Comparison of ENCODE assay signal across 8 cellular contexts in genomic region chr11:72042059-72042425, GRCh38. TPM values are rescaled to one million over a fixed set of nuclear protein-coding genes. Genes with fewer than 3 reads are reported as not detected.
DNase-seq lines count a peak whose midpoint lies in the region; ATAC-seq and TF ChIP-seq lines count a peak whose summit lies in the region.

No MANE protein-coding gene starts in this region.

- dilution Hi-C loops in mammary epithelial cell (cut with HindIII; ENCODE audit: low sequenced_read_pairs), result no loop called here

- H3K27me3 ChIP-seq in heart right ventricle, result no peaks in the 10 kb centered on the region
- no peaks in the 10 kb centered on the region for H3K27me3 ChIP-seq in mammary epithelial cell (ENCODE audit: insufficient read depth, low read length)

- no peaks in the 10 kb centered on the region for H4K20me1 ChIP-seq in mammary epithelial cell (ENCODE audit: insufficient read depth, low read length)

- H3K27ac ChIP-seq in heart right ventricle (peak overlapping the region; percentile 92 to 99 (median 96)), mammary epithelial cell (ENCODE audit: insufficient read depth, low read depth, low read length) (peak overlapping the region; percentile 78), urinary bladder (ENCODE audit: low read depth) (peak overlapping the region; percentile 91)

- ATAC-seq in heart right ventricle, result no peak

- H3K4me2 ChIP-seq in mammary epithelial cell (ENCODE audit: insufficient read depth, low read depth, low read length), result peak overlapping the region; percentile 77

- intact Hi-C loops in heart right ventricle (cut with DNase I), result loop anchor here in 2 of 10 donors (5.0 kb wide), 1 partner anchor 35 kb away; no protein-coding TSS in a partner anchor
- intact Hi-C loops in cardiac septum (cut with DNase I), result loop anchor here (5.0 kb wide), 1 partner anchor 180 kb away; the partner anchor contains the start of gene INPPL1
- intact Hi-C loops in mammary epithelial cell (cut with micrococcal nuclease), result no loop called here

- H3K4me1 ChIP-seq in heart right ventricle (peaks cover 15 to 54% (median 42%) of the 10 kb centered on the region in 9 donors), mammary epithelial cell (ENCODE audit: insufficient read depth, low read length) (peaks cover 44% of the 10 kb centered on the region), urinary bladder (ENCODE audit: insufficient read depth) (no peaks in the 10 kb centered on the region)

- TF ChIP-seq CTCF in heart right ventricle (IDR thresholded peaks at IDR 0.05) (no peak), mammary epithelial cell (conservative IDR thresholded peaks at IDR 0.05 in 1 of 2, IDR thresholded peaks at IDR 0.05 in 1 of 2; ENCODE audit: extremely low read depth in 1 of 2, insufficient read depth in 1 of 2, low read depth in 1 of 2, low read length in 2 of 2) (no peak), GM13977 (IDR thresholded peaks at IDR 0.05; ENCODE audit: extremely low read depth, insufficient read depth, missing control alignments) (no peak)

- in situ Hi-C loops in mammary epithelial cell (cut with MboI; ENCODE audit: low sequenced_read_pairs in 2 of 2) (loop anchor here in 1 of 2 donors (5.0 to 25.0 kb wide), 2 partner anchors 35 to 370 kb away; no protein-coding TSS in a partner anchor), GM13977 (cut with MboI; ENCODE audit: low pct_unique_long_range_greater_than_20kb, low sequenced_read_pairs, unreplicated experiment) (no loop called here)

- no peaks in the 10 kb centered on the region for H3K9me3 ChIP-seq in heart right ventricle
- H3K9me3 ChIP-seq in mammary epithelial cell (replicated peaks; ENCODE audit: insufficient read depth, low read length), result no peaks in the 10 kb centered on the region

- CTCF ChIA-PET in mammary epithelial cell (lab: Charles Lee; ENCODE audit: low non-redundant PET), result no interaction called here

- peak overlapping the region; percentile 76 for H2AFZ ChIP-seq in mammary epithelial cell (ENCODE audit: low read depth, low read length)

- H3K9ac ChIP-seq in mammary epithelial cell (ENCODE audit: insufficient read depth, low read length), result peak overlapping the region; percentile 72

- H3K36me3 ChIP-seq in heart right ventricle, result peaks cover 0 to 17% (median 0%) of the 10 kb centered on the region in 9 donors
- H3K36me3 ChIP-seq in mammary epithelial cell (ENCODE audit: insufficient read depth, low read length), result peaks cover 1% of the 10 kb centered on the region
- H3K36me3 ChIP-seq in urinary bladder (ENCODE audit: insufficient read depth), result no peaks in the 10 kb centered on the region

- BruUV-seq in mammary epithelial cell (replicated peaks; lab: Mats Ljungman, UMichigan), result no TSS peak

- DNase-seq in heart right ventricle (no peak), cardiac septum (ENCODE audit: low spot score) (no peak), mammary epithelial cell (no peak), medulla oblongata (ENCODE audit: extremely low spot score) (peak; percentile 45), middle frontal gyrus (ENCODE audit: extremely low spot score, low spot score) (no peak), NCI-H2107 treated with DMSO at 0.1 percent for 48 hours (lab: John Stamatoyannopoulos, UW; ENCODE audit: unreplicated experiment) (no peak), GM13977 (ENCODE audit: low spot score) (no peak)

- 4 to 8% methylated on average over 5 of the region's 5 CpGs for WGBS in heart right ventricle, 2 donors
- WGBS in mammary epithelial cell (ENCODE audit: low coverage, missing lambda C conversion rate), result 29% methylated on average over 4 of the region's 5 CpGs
- WGBS in urinary bladder, result 4% methylated on average over 5 of the region's 5 CpGs

- H3K4me3 ChIP-seq in heart right ventricle (peak overlapping the region; percentile 42 to 80 (median 64)), mammary epithelial cell (replicated peaks in 1 of 3; ENCODE audit: insufficient read depth in 1 of 3, low read depth in 2 of 3, low read length in 3 of 3) (peak overlapping the region; percentile 52 to 66 (median 57)), urinary bladder (ENCODE audit: low read depth, low read length) (peak overlapping the region; percentile 56)

- H3K79me2 ChIP-seq in mammary epithelial cell (ENCODE audit: insufficient read depth, low read length), result peaks cover 92% of the 10 kb centered on the region

RNA-seq across cellular contexts. Expression of gene NUMA1, which starts 38.3 kb away (rescaled TPM):
- total RNA-seq in heart right ventricle, result 100 to 1,000 TPM in 2 of 10 donors, 10 to 100 TPM in 8; 60.8 to 117 (median 83.4) TPM
- 100 to 1,000 TPM in 1 of 2 donors, 10 to 100 TPM in 1; 54.1 to 159 TPM for polyA plus RNA-seq in heart right ventricle
- total RNA-seq in cardiac septum, result 86.0 TPM
- 100 to 1,000 TPM; 126 to 175 TPM for total RNA-seq in mammary epithelial cell
- polyA plus RNA-seq in mammary epithelial cell, result 74.4 TPM
- polyA minus RNA-seq in mammary epithelial cell, result 264 TPM
- total RNA-seq in urinary bladder, result 193 TPM
- 219 TPM for polyA plus RNA-seq in urinary bladder

RNA-seq across cellular contexts. Expression of gene LRRC51, which starts 38.6 kb away (rescaled TPM):
- total RNA-seq in heart right ventricle (1 to 10 TPM; 2.3 to 9.1 (median 4.7) TPM), cardiac septum (4.2 TPM), mammary epithelial cell (10 to 100 TPM in 1 of 2 donors, 1 to 10 TPM in 1; 4.3 to 10.3 TPM), urinary bladder (5.0 TPM)
- polyA plus RNA-seq in heart right ventricle (1 to 10 TPM; 2.5 to 2.8 TPM), mammary epithelial cell (9.0 TPM), urinary bladder (8.3 TPM)
- 2.7 TPM for polyA minus RNA-seq in mammary epithelial cell

RNA-seq across cellular contexts. Expression of gene IL18BP, which starts 43.3 kb away (rescaled TPM):
- total RNA-seq in heart right ventricle (100 to 1,000 TPM in 1 of 10 donors, 1 to 10 TPM in 9; 2.0 to 101 (median 4.2) TPM), cardiac septum (6.2 TPM), mammary epithelial cell (1 to 10 TPM; 2.7 to 6.2 TPM), urinary bladder (6.0 TPM)
- polyA plus RNA-seq in heart right ventricle (1 to 10 TPM; 5.0 to 6.5 TPM), mammary epithelial cell (1.3 TPM), urinary bladder (14.2 TPM)
- 13.1 TPM for polyA minus RNA-seq in mammary epithelial cell
